22 cellular contexts compared by ENCODE assay signal in genomic region chr2:159773426-159773825, GRCh38. TPM values are rescaled to one million over a fixed set of nuclear protein-coding genes. Genes with fewer than 3 reads are reported as not detected.
DNase-seq lines count a peak whose midpoint lies in the region; ATAC-seq and TF ChIP-seq lines count a peak whose summit lies in the region.
"Had no signal": no experiment of that assay in that cellular context is flagged by ENCODE, and none has a peak within 500 bp of the region (broad histone marks: within the 10 kb centered on the region; RNA-seq: fewer than 3 reads in every experiment).

No MANE protein-coding gene starts in this region.

- H3K4me3 ChIP-seq in left ventricle myocardium inferior: no peak overlapping the region
- no peak overlapping the region for H3K4me3 ChIP-seq in adipocyte (ENCODE audit: low read length)
- H3K4me3 ChIP-seq: sigmoid colon, thoracic aorta had no signal

- no peaks in the 10 kb centered on the region for H3K27me3 ChIP-seq in left ventricle myocardium inferior (ENCODE audit: low read depth)
- H3K27me3 ChIP-seq in adipocyte (replicated peaks; ENCODE audit: control insufficient read depth, insufficient read depth, low read length): no peaks in the 10 kb centered on the region
- H3K27me3 ChIP-seq: sigmoid colon had no signal

- H3K27me3 Mint-ChIP-seq in chondrocyte (ENCODE audit: low read depth): no peaks in the 10 kb centered on the region
- H3K27me3 Mint-ChIP-seq: activated naive CD8-positive, alpha-beta T cell treated with anti-CD3 and anti-CD28 coated beads, Interleukin-2, amount 10 ng/mL, durations not matched to agents 7 days and 5 days; brain; dendritic cell treated with granulocyte-macrophage colony-stimulating factor and Interleukin-4, amounts not matched to agents 40 ng/mL and 50 ng/mL, for 4 days; stimulated activated memory B cell treated with anti-CD40 and anti-IgM and Interleukin-4, amounts not matched to agents 10 μg/mL and 1 μg/mL and 100 μg/mL, for 72 hours had no signal

- H3K27ac Mint-ChIP-seq in chondrocyte (ENCODE audit: unreplicated experiment): no peak overlapping the region
- H3K27ac Mint-ChIP-seq: activated naive CD8-positive, alpha-beta T cell treated with anti-CD3 and anti-CD28 coated beads, Interleukin-2, amount 10 ng/mL, durations not matched to agents 7 days and 5 days; dendritic cell treated with granulocyte-macrophage colony-stimulating factor and Interleukin-4, amounts not matched to agents 40 ng/mL and 50 ng/mL, for 4 days had no signal

- peaks cover 15% of the 10 kb centered on the region for H3K36me3 Mint-ChIP-seq in chondrocyte (ENCODE audit: low read depth)

- no peak overlapping the region for H3K9ac ChIP-seq in adipocyte (ENCODE audit: low read length)

- no peak for DNase-seq in left ventricle myocardium inferior
- no peak for DNase-seq in Right ventricle myocardium inferior (ENCODE audit: missing footprints)
- DNase-seq in adipocyte (ENCODE audit: low read depth): peak; percentile 41
- no peak for DNase-seq in left colon
- DNase-seq in HPDE6-E6E7 (ENCODE audit: extremely low spot score): no peak
- no peak for DNase-seq in chondrocyte (ENCODE audit: low spot score)
- DNase-seq: activated CD4-positive, alpha-beta T cell treated with anti-CD3 and anti-CD28 coated beads for 48 hours; activated naive CD8-positive, alpha-beta T cell treated with anti-CD3 and anti-CD28 coated beads, Interleukin-2, amount 10 ng/mL, durations not matched to agents 7 days and 5 days; hippocampal formation; islet precursor cell; NCI-H1417 treated with DMSO at 0.1 percent for 48 hours; NCI-H2107; NCI-H526 treated with DMSO at 0.1 percent for 48 hours; SIG-M5; sigmoid colon; T-helper 1 cell had no signal

- H3K4me1 ChIP-seq in left ventricle myocardium inferior (peaks cover 22% of the 10 kb centered on the region), adipocyte (ENCODE audit: control insufficient read depth, insufficient read depth, low read length) (peaks cover 24% of the 10 kb centered on the region)
- H3K4me1 ChIP-seq: sigmoid colon had no signal

- no peaks in the 10 kb centered on the region for H3K9me3 ChIP-seq in left ventricle myocardium inferior (replicated peaks)
- H3K9me3 ChIP-seq in adipocyte (ENCODE audit: control insufficient read depth, low read length): no peaks in the 10 kb centered on the region
- H3K9me3 ChIP-seq: sigmoid colon, thoracic aorta had no signal

- no peak overlapping the region for H3K4me3 Mint-ChIP-seq in chondrocyte (ENCODE audit: unreplicated experiment)
- H3K4me3 Mint-ChIP-seq: activated naive CD8-positive, alpha-beta T cell treated with anti-CD3 and anti-CD28 coated beads, Interleukin-2, amount 10 ng/mL, durations not matched to agents 7 days and 5 days; brain; dendritic cell treated with granulocyte-macrophage colony-stimulating factor and Interleukin-4, amounts not matched to agents 40 ng/mL and 50 ng/mL, for 4 days; stimulated activated memory B cell treated with anti-CD40 and anti-IgM and Interleukin-4, amounts not matched to agents 10 μg/mL and 1 μg/mL and 100 μg/mL, for 72 hours had no signal

- intact Hi-C loops in left ventricle myocardium inferior (cut with micrococcal nuclease): no loop called here
- intact Hi-C loops in Right ventricle myocardium inferior (cut with DNase I): no loop called here
- intact Hi-C loops in left colon (cut with DNase I, micrococcal nuclease): no loop called here

- peaks cover 11% of the 10 kb centered on the region for H3K36me3 ChIP-seq in left ventricle myocardium inferior
- H3K36me3 ChIP-seq in adipocyte (ENCODE audit: control insufficient read depth, insufficient read depth, low read length, severe bottlenecking): peaks cover 68% of the 10 kb centered on the region
- H3K36me3 ChIP-seq: thoracic aorta had no signal

- H3K9me3 Mint-ChIP-seq in chondrocyte (ENCODE audit: low read depth): no peaks in the 10 kb centered on the region
- H3K9me3 Mint-ChIP-seq: activated naive CD8-positive, alpha-beta T cell treated with anti-CD3 and anti-CD28 coated beads, Interleukin-2, amount 10 ng/mL, durations not matched to agents 7 days and 5 days; brain; dendritic cell treated with granulocyte-macrophage colony-stimulating factor and Interleukin-4, amounts not matched to agents 40 ng/mL and 50 ng/mL, for 4 days; stimulated activated memory B cell treated with anti-CD40 and anti-IgM and Interleukin-4, amounts not matched to agents 10 μg/mL and 1 μg/mL and 100 μg/mL, for 72 hours had no signal

- peaks cover 13% of the 10 kb centered on the region for H3K4me1 Mint-ChIP-seq in chondrocyte (ENCODE audit: low read depth)
- H3K4me1 Mint-ChIP-seq: activated naive CD8-positive, alpha-beta T cell treated with anti-CD3 and anti-CD28 coated beads, Interleukin-2, amount 10 ng/mL, durations not matched to agents 7 days and 5 days; brain had no signal

- ATAC-seq in Right ventricle myocardium inferior (no peak), left colon (peak; percentile 29), GM21737 (IDR thresholded peaks at IDR 0.05; ENCODE audit: unreplicated experiment) (no peak), esophagus mucosa (no peak)
- ATAC-seq: stimulated activated memory B cell treated with anti-CD40 and anti-IgM and Interleukin-4, amounts not matched to agents 10 μg/mL and 1 μg/mL and 100 μg/mL, for 72 hours had no signal

- TF ChIP-seq CTCF in left ventricle myocardium inferior (IDR thresholded peaks at IDR 0.05; ENCODE audit: borderline replicate concordance) (no peak), chondrocyte (IDR thresholded peaks at IDR 0.05) (no peak)

- H3K27ac ChIP-seq in left ventricle myocardium inferior (replicated peaks): peak overlapping the region; percentile 1
- H3K27ac ChIP-seq: sigmoid colon, thoracic aorta had no signal

RNA-seq across cellular contexts. Expression of gene CD302, which starts 24.6 kb away (rescaled TPM):
- total RNA-seq in left ventricle myocardium inferior (17.2 TPM), Right ventricle myocardium inferior (21.9 TPM), left colon (10 to 100 TPM; 12.6 to 18.3 TPM), chondrocyte (6.0 to 10.6 TPM (median 6.4 TPM) in 3 replicates), esophagus mucosa (1.6 TPM)
